ENCODE assay signal across 8 cellular contexts in genomic region chr20:34515484-34516037, GRCh38. TPM values are rescaled to one million over a fixed set of nuclear protein-coding genes. Genes with fewer than 3 reads are reported as not detected.
DNase-seq lines count a peak whose midpoint lies in the region; ATAC-seq and TF ChIP-seq lines count a peak whose summit lies in the region.

No MANE protein-coding gene starts in this region.

- CTCF ChIA-PET in A673 (lab: Charles Lee), result interaction anchor here (1.8 to 3.0 kb wide), 2 partner anchors 203 to 325 kb away, joined by 7 to 26 read pairs; no protein-coding TSS in a partner anchor

- POLR2A ChIA-PET in A673 (lab: Charles Lee; ENCODE audit: low non-redundant PET), result interaction anchor here (0.6 to 1.0 kb wide), 2 partner anchors 213 to 227 kb away, joined by 3 to 4 read pairs; no protein-coding TSS in a partner anchor

- H3K27ac ChIP-seq in A673 (ENCODE audit: low read depth, low read length, poor library complexity, severe bottlenecking) (peak overlapping the region; percentile 87), ectodermal cell (ENCODE audit: insufficient read depth, low read depth, low read length, poor library complexity, severe bottlenecking) (peak overlapping the region; percentile 76)

- peak; percentile 46 for DNase-seq in A673 (ENCODE audit: low spot score)
- peak; percentile 85 for DNase-seq in NCI-H2227 (lab: John Stamatoyannopoulos, UW; ENCODE audit: unreplicated experiment)
- peak; percentile 50 to 59 for DNase-seq in activated CD4-positive, alpha-beta T cell treated with anti-CD3 and anti-CD28 coated beads, Interleukin-2, amount 50 U/mL, for 24 hours (ENCODE audit: low read depth in 1 of 2, low spot score in 1 of 2)
- DNase-seq in mucosa of descending colon, result peak; percentile 77 to 84 (median 80)
- DNase-seq in stimulated activated CD8-positive, alpha-beta memory T cell treated with anti-CD3 and anti-CD28 coated beads, Interleukin-4, amount 100 ng/mL, for 48 hours, result peak; percentile 82

- H3K9me3 ChIP-seq in A673 (ENCODE audit: low read depth, low read length, poor library complexity, severe bottlenecking) (no peaks in the 10 kb centered on the region), ectodermal cell (ENCODE audit: control insufficient read depth, low read length) (no peaks in the 10 kb centered on the region), mucosa of descending colon (no peaks in the 10 kb centered on the region)

- 8% methylated on average over 25 of the region's 25 CpGs for whole genome bisulfite sequencing in ectodermal cell, 2 experiments

- intact Hi-C loops in A673 (cut with micrococcal nuclease; ENCODE audit: unreplicated experiment), result loop anchor here (5.0 to 10.0 kb wide), 2 partner anchors 213 to 321 kb away; partner anchors contain the start of gene AHCY
- intact Hi-C loops in mucosa of descending colon (cut with DNase I, micrococcal nuclease), result no loop called here

- TF ChIP-seq CTCF in A673 (conservative IDR thresholded peaks at IDR 0.05; ENCODE audit: low read depth, low read length) (no peak), mucosa of descending colon (IDR thresholded peaks at IDR 0.05) (no peak)

- H3K4me1 ChIP-seq in A673 (ENCODE audit: insufficient read depth, low read length, poor library complexity, severe bottlenecking) (peaks cover 3% of the 10 kb centered on the region), ectodermal cell (ENCODE audit: control insufficient read depth, insufficient read depth, low read length) (peaks cover 8% of the 10 kb centered on the region), mucosa of descending colon (ENCODE audit: low read depth) (peaks cover 19% of the 10 kb centered on the region)

- peak; percentile 41 for ATAC-seq in GM18858 (IDR thresholded peaks at IDR 0.05; ENCODE audit: unreplicated experiment)
- ATAC-seq in HG03066 (IDR thresholded peaks at IDR 0.05; ENCODE audit: low read depth, unreplicated experiment), result peak; percentile 56
- ATAC-seq in mucosa of descending colon, result peak; percentile 83

- H3K27me3 ChIP-seq in A673 (replicated peaks; ENCODE audit: insufficient read depth, low read depth, low read length, poor library complexity) (no peaks in the 10 kb centered on the region), ectodermal cell (ENCODE audit: control insufficient read depth, insufficient read depth, low read length, poor library complexity, severe bottlenecking) (no peaks in the 10 kb centered on the region)

- H3K4me3 ChIP-seq in A673 (ENCODE audit: low read depth, low read length, poor library complexity, severe bottlenecking), result peak overlapping the region; percentile 91
- peak overlapping the region; percentile 54 for H3K4me3 ChIP-seq in ectodermal cell (ENCODE audit: insufficient read depth, low read depth, low read length)
- H3K4me3 ChIP-seq in mucosa of descending colon, result peak overlapping the region; percentile 62

- H3K36me3 ChIP-seq in A673 (ENCODE audit: insufficient read depth, low read length, poor library complexity, severe bottlenecking), result peaks cover 10% of the 10 kb centered on the region
- no peaks in the 10 kb centered on the region for H3K36me3 ChIP-seq in ectodermal cell (ENCODE audit: control insufficient read depth, insufficient read depth, low read length)
- no peaks in the 10 kb centered on the region for H3K36me3 ChIP-seq in mucosa of descending colon (ENCODE audit: low read depth)

- TSS peak; percentile 76 for BruUV-seq in A673 (replicated peaks; lab: Mats Ljungman, UMichigan)

RNA-seq across cellular contexts. Expression of gene DYNLRB1, which starts 0.7 kb away (rescaled TPM):
- total RNA-seq in A673 (2021), result 142 and 144 TPM in 2 replicates
- polyA plus RNA-seq in ectodermal cell (2013, experiment 1 of 4), result 179 TPM
- 188 TPM for polyA plus RNA-seq in ectodermal cell (2013, experiment 2 of 4)
- 178 TPM for polyA plus RNA-seq in ectodermal cell (2013, experiment 3 of 4)
- 203 TPM for polyA plus RNA-seq in ectodermal cell (2013, experiment 4 of 4)
- total RNA-seq in mucosa of descending colon, result 100 to 1,000 TPM; 110 to 137 (median 119) TPM

RNA-seq across cellular contexts. Expression of gene MAP1LC3A, which starts 43.0 kb away (rescaled TPM):
- total RNA-seq in A673 (2021), result 16.4 and 16.9 TPM in 2 replicates
- 11.9 TPM for polyA plus RNA-seq in ectodermal cell (2013, experiment 1 of 4)
- polyA plus RNA-seq in ectodermal cell (2013, experiment 2 of 4), result 11.5 TPM
- 15.2 TPM for polyA plus RNA-seq in ectodermal cell (2013, experiment 3 of 4)
- 17.5 TPM for polyA plus RNA-seq in ectodermal cell (2013, experiment 4 of 4)
- total RNA-seq in mucosa of descending colon, result 10 to 100 TPM; 30.6 to 61.6 (median 47.8) TPM

Comparison
In these comparisons a context has a peak if more than half of its experiments do, and no peak if none do; other contexts are left out.
1. Peak in every context shown above with its lines: DNase-seq, ATAC-seq, H3K4me3 ChIP-seq and H3K27ac ChIP-seq.